1 cellular context compared by ENCODE assay signal in genomic region chr2:98028931-98029717, GRCh38.
TF ChIP-seq lines count a peak whose summit lies in the region.

No MANE protein-coding gene starts in this region.

TF ChIP-seq in SK-N-SH treated with all-trans-retinoic acid at 6 μM for 48 hours, 23 proteins besides CTCF, POLR2A, EP300 and RAD21:
- TF ChIP-seq TSHZ2 (CRISPR knock-in tag; IDR thresholded peaks at IDR 0.05) (no peak), OSR1 (CRISPR knock-in tag; IDR thresholded peaks at IDR 0.05) (no peak), PATZ1 (CRISPR knock-in tag; IDR thresholded peaks at IDR 0.05; ENCODE audit: borderline replicate concordance) (no peak), POU6F1 (CRISPR knock-in tag; IDR thresholded peaks at IDR 0.05; ENCODE audit: borderline replicate concordance, low read depth) (no peak), CSDC2 (CRISPR knock-in tag; IDR thresholded peaks at IDR 0.05) (no peak), ZC3H10 (CRISPR knock-in tag; IDR thresholded peaks at IDR 0.05) (no peak), ZNF565 (CRISPR knock-in tag; conservative IDR thresholded peaks at IDR 0.05; ENCODE audit: low read depth) (no peak)
TF ChIP-seq in SK-N-SH treated with all-trans-retinoic acid at 6 μM for 48 hours: peak in this region for 0.
